In genomic region chr7:129825554-129826267, GRCh38 we compare ENCODE assay signal across 8 cellular contexts.
DNase-seq lines count a peak whose midpoint lies in the region; ATAC-seq, FAIRE-seq and TF ChIP-seq lines count a peak whose summit lies in the region.

No MANE protein-coding gene starts in this region.

- no peaks in the 10 kb centered on the region for H3K27me3 ChIP-seq in neural cell (ENCODE audit: insufficient read depth, low read depth, low read length)

- peak; percentile 50 for TF ChIP-seq CTCF in fibroblast of villous mesenchyme (IDR thresholded peaks at IDR 0.05; ENCODE audit: insufficient read depth, low read depth, low read length)
- TF ChIP-seq CTCF in neural cell (IDR thresholded peaks at IDR 0.05; ENCODE audit: poor library complexity, severe bottlenecking) = peak; percentile 61

- H3K9me3 Mint-ChIP-seq in stimulated activated naive CD8-positive, alpha-beta T cell treated with anti-CD3 and anti-CD28 coated beads, Interleukin-15, amount 100 ng/mL, for 72 hours = no peaks in the 10 kb centered on the region

- H3K4me2 ChIP-seq in neural cell (ENCODE audit: low read length) = no peak overlapping the region

- H3K27ac Mint-ChIP-seq in stimulated activated naive CD8-positive, alpha-beta T cell treated with anti-CD3 and anti-CD28 coated beads, Interleukin-15, amount 100 ng/mL, for 72 hours = peak overlapping the region in 1 of 2 donors; percentile 98

- peak overlapping the region; percentile 98 for H3K4me3 Mint-ChIP-seq in stimulated activated naive CD8-positive, alpha-beta T cell treated with anti-CD3 and anti-CD28 coated beads, Interleukin-15, amount 100 ng/mL, for 72 hours

- H3K9me2 ChIP-seq in neural cell (ENCODE audit: insufficient read depth, low read length) = no peaks in the 10 kb centered on the region

- H3K4me1 Mint-ChIP-seq in stimulated activated naive CD8-positive, alpha-beta T cell treated with anti-CD3 and anti-CD28 coated beads, Interleukin-15, amount 100 ng/mL, for 72 hours = peaks cover 30% of the 10 kb centered on the region

- no peaks in the 10 kb centered on the region for H3K27me3 Mint-ChIP-seq in stimulated activated naive CD8-positive, alpha-beta T cell treated with anti-CD3 and anti-CD28 coated beads, Interleukin-15, amount 100 ng/mL, for 72 hours

- TF ChIP-seq RAD21 in neural cell (conservative IDR thresholded peaks at IDR 0.05) = peak; percentile 47

- no peaks in the 10 kb centered on the region for H3K9me3 ChIP-seq in neural cell (ENCODE audit: low read length)

- DNase-seq in DMS153 (lab: John Stamatoyannopoulos, UW) (peak; percentile 74), HuH-7.5 (ENCODE audit: low spot score) (peak; percentile 59), RCC 7860 (ENCODE audit: low spot score) (peak; percentile 65), fibroblast of villous mesenchyme (ENCODE audit: low read depth) (peak; percentile 58)
- peak; percentile 84 for DNase-seq in activated effector memory CD4-positive, alpha-beta T cell treated with Interleukin-2 at 50 U/mL for 16 hours
- DNase-seq in stimulated activated naive CD8-positive, alpha-beta T cell treated with anti-CD3 and anti-CD28 coated beads, Interleukin-15, amount 100 ng/mL, for 72 hours = peak; percentile 86 to 93

- no peaks in the 10 kb centered on the region for H3K36me3 ChIP-seq in neural cell (ENCODE audit: insufficient read depth, low read length)

- peak; percentile 65 for ATAC-seq in GM21515 (IDR thresholded peaks at IDR 0.05; ENCODE audit: unreplicated experiment)
- ATAC-seq in stimulated activated naive CD8-positive, alpha-beta T cell treated with anti-CD3 and anti-CD28 coated beads, Interleukin-15, amount 100 ng/mL, for 72 hours = peak; percentile 78

- peak overlapping the region; percentile 83 for H3K4me3 ChIP-seq in fibroblast of villous mesenchyme (ENCODE audit: low read depth, low read length)
- H3K4me3 ChIP-seq in neural cell (ENCODE audit: low read length) = peak overlapping the region; percentile 63

- peak overlapping the region; percentile 12 for H3K27ac ChIP-seq in neural cell (ENCODE audit: low read length)

- H2AFZ ChIP-seq in neural cell (ENCODE audit: low read depth, low read length) = no peak overlapping the region

- H3K79me2 ChIP-seq in neural cell (replicated peaks; ENCODE audit: insufficient read depth, low read length) = no peaks in the 10 kb centered on the region

- no peak for TF ChIP-seq EP300 in neural cell (conservative IDR thresholded peaks at IDR 0.05; ENCODE audit: poor library complexity, severe bottlenecking)

- no peaks in the 10 kb centered on the region for H3F3A ChIP-seq in neural cell (ENCODE audit: insufficient read depth, low read length, poor library complexity, severe bottlenecking)

- FAIRE-seq in RCC 7860 (lab: Jason Lieb, UNC) = no peak

- H4K20me1 ChIP-seq in neural cell (ENCODE audit: insufficient read depth) = no peaks in the 10 kb centered on the region

- H3K9ac ChIP-seq in neural cell (ENCODE audit: low read length) = peak overlapping the region; percentile 58

TF ChIP-seq in neural cell, 6 proteins besides CTCF, POLR2A, EP300 and RAD21:
- peak; percentile 39 for TF ChIP-seq SMC3 (conservative IDR thresholded peaks at IDR 0.05; ENCODE audit: poor library complexity)
- TF ChIP-seq EZH2 (IDR thresholded peaks at IDR 0.05; ENCODE audit: borderline replicate concordance, insufficient read depth, low read length, poor library complexity, severe bottlenecking) = no peak

Comparison
In these comparisons a context has a peak if more than half of its experiments do, and no peak if none do; other contexts are left out.
1. Peak in every context shown above with its lines: DNase-seq, ATAC-seq, H3K4me3 ChIP-seq and H3K27ac ChIP-seq.